In the genomic region with DNA sequence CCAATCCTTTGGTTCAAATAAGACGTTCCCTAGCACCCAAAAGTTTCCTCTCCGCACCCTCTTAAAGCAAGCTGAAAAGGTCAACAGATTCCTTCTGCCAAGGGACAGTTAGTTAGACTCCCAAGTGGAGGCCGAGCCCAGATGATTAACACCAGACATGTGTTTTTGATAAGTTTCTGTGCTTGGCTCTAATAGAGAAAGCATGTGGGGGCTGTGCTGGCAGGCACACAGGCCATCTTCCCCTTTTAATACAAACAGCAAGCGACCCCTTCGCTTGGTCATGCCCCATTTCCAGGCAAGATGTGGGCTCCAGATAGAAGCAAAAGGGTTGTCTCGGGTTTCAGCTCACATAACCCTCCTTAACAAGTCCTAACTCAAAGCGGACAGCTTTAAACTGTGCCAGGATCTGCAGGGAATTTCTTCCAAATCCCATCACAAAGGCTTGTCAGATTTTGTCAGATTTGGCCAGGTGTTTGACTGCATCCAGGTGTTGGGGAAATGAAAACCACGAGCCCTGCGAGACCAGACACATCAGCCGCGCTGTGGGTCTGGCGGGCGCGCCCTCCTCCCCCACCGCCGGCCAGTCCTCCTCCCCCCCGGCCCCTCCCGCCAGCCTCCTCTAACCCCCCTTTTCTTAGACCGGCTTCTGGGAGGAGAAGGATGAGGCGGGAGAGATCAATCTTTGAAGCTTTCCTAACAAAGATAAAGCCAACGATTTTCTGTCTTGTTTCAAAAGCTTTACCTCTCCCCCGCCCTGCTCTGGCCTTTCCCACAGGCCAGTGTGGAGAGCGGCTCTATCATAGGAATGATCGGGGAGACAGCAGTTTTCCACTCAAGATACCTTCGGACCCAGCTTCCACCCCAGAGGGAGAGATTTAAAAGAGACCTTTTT, we compare ENCODE assay signal across 1 cellular context.
A peak's percentile ranks its signal among the peaks of the same experiment; 100 is the strongest.
TF ChIP-seq lines count a peak whose summit lies in the region.

No MANE protein-coding gene starts in this region.

TF ChIP-seq in K562, 482 proteins besides CTCF, POLR2A, EP300 and RAD21 (continued from another document and continues in another):
- TF ChIP-seq ARID1B (IDR thresholded peaks at IDR 0.05) = peak; percentile 54
- TF ChIP-seq NR2F6 (CRISPR knock-in tag; IDR thresholded peaks at IDR 0.05) = peak; percentile 77; the same call in 1 of the 2 replicates
- peak; percentile 18; the same call in 1 of the 2 replicates for TF ChIP-seq CBFA2T2 (conservative IDR thresholded peaks at IDR 0.05)
- peak; percentile 40; the same call in 1 of the 2 replicates for TF ChIP-seq HOXB6 (CRISPR knock-in tag; IDR thresholded peaks at IDR 0.05; ENCODE audit: borderline replicate concordance)
- TF ChIP-seq HEY1 (CRISPR knock-in tag; IDR thresholded peaks at IDR 0.05; ENCODE audit: borderline replicate concordance) = 0 out of 2 replicates have a peak, but pooled peaks have one; percentile 28
- no peak for TF ChIP-seq ZNF311 (CRISPR knock-in tag; IDR thresholded peaks at IDR 0.05)
- TF ChIP-seq, protein P1, sequence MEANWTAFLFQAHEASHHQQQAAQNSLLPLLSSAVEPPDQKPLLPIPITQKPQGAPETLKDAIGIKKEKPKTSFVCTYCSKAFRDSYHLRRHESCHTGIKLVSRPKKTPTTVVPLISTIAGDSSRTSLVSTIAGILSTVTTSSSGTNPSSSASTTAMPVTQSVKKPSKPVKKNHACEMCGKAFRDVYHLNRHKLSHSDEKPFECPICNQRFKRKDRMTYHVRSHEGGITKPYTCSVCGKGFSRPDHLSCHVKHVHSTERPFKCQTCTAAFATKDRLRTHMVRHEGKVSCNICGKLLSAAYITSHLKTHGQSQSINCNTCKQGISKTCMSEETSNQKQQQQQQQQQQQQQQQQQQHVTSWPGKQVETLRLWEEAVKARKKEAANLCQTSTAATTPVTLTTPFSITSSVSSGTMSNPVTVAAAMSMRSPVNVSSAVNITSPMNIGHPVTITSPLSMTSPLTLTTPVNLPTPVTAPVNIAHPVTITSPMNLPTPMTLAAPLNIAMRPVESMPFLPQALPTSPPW (CRISPR knock-in tag; IDR thresholded peaks at IDR 0.05) = peak; percentile 99
- no peak for TF ChIP-seq YBX1 (IDR thresholded peaks at IDR 0.05)
- TF ChIP-seq ZNF347 (CRISPR knock-in tag; IDR thresholded peaks at IDR 0.05; ENCODE audit: low read depth) = no peak
- no peak for TF ChIP-seq MAFK (IDR thresholded peaks at IDR 0.05; ENCODE audit: low read length)
- 0 out of 2 replicates have a peak, but pooled peaks have one; percentile 7 for TF ChIP-seq BCOR (IDR thresholded peaks at IDR 0.05)
- no peak for TF ChIP-seq ZBTB1 (CRISPR knock-in tag; IDR thresholded peaks at IDR 0.05; ENCODE audit: borderline replicate concordance, low read depth)
- no peak for TF ChIP-seq ZNF174 (CRISPR knock-in tag; IDR thresholded peaks at IDR 0.05)
- TF ChIP-seq, protein P2, sequence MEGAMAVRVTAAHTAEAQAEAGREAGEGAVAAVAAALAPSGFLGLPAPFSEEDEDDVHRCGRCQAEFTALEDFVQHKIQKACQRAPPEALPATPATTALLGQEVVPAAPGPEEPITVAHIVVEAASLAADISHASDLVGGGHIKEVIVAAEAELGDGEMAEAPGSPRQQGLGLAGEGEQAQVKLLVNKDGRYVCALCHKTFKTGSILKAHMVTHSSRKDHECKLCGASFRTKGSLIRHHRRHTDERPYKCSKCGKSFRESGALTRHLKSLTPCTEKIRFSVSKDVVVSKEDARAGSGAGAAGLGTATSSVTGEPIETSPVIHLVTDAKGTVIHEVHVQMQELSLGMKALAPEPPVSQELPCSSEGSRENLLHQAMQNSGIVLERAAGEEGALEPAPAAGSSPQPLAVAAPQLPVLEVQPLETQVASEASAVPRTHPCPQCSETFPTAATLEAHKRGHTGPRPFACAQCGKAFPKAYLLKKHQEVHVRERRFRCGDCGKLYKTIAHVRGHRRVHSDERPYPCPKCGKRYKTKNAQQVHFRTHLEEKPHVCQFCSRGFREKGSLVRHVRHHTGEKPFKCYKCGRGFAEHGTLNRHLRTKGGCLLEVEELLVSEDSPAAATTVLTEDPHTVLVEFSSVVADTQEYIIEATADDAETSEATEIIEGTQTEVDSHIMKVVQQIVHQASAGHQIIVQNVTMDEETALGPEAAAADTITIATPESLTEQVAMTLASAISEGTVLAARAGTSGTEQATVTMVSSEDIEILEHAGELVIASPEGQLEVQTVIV (CRISPR knock-in tag; IDR thresholded peaks at IDR 0.05; ENCODE audit: borderline replicate concordance) = peak; percentile 14; the same call in 1 of the 2 replicates
- 0 out of 2 replicates have a peak, but pooled peaks have one; percentile 50 for TF ChIP-seq CXXC5 (CRISPR knock-in tag; IDR thresholded peaks at IDR 0.05)
- TF ChIP-seq HDAC3 (IDR thresholded peaks at IDR 0.05; ENCODE audit: borderline replicate concordance, partially characterized antibody) = peak; percentile 46
- no peak for TF ChIP-seq TFAM (CRISPR knock-in tag; conservative IDR thresholded peaks at IDR 0.05)
- no peak for TF ChIP-seq ZNF184 (CRISPR knock-in tag; IDR thresholded peaks at IDR 0.05)
- peak; percentile 84 for TF ChIP-seq ZEB2 (IDR thresholded peaks at IDR 0.05)
- TF ChIP-seq, protein P3, sequence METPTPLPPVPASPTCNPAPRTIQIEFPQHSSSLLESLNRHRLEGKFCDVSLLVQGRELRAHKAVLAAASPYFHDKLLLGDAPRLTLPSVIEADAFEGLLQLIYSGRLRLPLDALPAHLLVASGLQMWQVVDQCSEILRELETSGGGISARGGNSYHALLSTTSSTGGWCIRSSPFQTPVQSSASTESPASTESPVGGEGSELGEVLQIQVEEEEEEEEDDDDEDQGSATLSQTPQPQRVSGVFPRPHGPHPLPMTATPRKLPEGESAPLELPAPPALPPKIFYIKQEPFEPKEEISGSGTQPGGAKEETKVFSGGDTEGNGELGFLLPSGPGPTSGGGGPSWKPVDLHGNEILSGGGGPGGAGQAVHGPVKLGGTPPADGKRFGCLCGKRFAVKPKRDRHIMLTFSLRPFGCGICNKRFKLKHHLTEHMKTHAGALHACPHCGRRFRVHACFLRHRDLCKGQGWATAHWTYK (CRISPR knock-in tag; IDR thresholded peaks at IDR 0.05) = peak; percentile 87; the same call in 1 of the 2 replicates
- TF ChIP-seq TEAD1 (CRISPR knock-in tag; IDR thresholded peaks at IDR 0.05) = no peak
- no peak for TF ChIP-seq ETS2 (tag; IDR thresholded peaks at IDR 0.05; ENCODE audit: borderline replicate concordance, poor library complexity, severe bottlenecking)
- TF ChIP-seq NFATC3 (IDR thresholded peaks at IDR 0.05) = no peak
- TF ChIP-seq POLR2AphosphoS2 (IDR thresholded peaks at IDR 0.05; ENCODE audit: low read length) = peak; percentile 91
- TF ChIP-seq HMG20B (CRISPR knock-in tag; IDR thresholded peaks at IDR 0.05) = peak; percentile 0; the same call in 1 of the 2 replicates
- TF ChIP-seq, protein P4, sequence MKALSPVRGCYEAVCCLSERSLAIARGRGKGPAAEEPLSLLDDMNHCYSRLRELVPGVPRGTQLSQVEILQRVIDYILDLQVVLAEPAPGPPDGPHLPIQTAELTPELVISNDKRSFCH (CRISPR knock-in tag; IDR thresholded peaks at IDR 0.05) = no peak
- TF ChIP-seq, protein P4 (tag; IDR thresholded peaks at IDR 0.05) = peak; percentile 92
- no peak for TF ChIP-seq ZNF707 (CRISPR knock-in tag; conservative IDR thresholded peaks at IDR 0.05)
- TF ChIP-seq RNF2 (IDR thresholded peaks at IDR 0.05) = peak; percentile 82
- TF ChIP-seq, protein P5, sequence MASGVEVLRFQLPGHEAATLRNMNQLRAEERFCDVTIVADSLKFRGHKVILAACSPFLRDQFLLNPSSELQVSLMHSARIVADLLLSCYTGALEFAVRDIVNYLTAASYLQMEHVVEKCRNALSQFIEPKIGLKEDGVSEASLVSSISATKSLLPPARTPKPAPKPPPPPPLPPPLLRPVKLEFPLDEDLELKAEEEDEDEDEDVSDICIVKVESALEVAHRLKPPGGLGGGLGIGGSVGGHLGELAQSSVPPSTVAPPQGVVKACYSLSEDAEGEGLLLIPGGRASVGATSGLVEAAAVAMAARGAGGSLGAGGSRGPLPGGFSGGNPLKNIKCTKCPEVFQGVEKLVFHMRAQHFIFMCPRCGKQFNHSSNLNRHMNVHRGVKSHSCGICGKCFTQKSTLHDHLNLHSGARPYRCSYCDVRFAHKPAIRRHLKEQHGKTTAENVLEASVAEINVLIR (CRISPR knock-in tag; IDR thresholded peaks at IDR 0.05) = no peak
- peak; percentile 47; the same call in 1 of the 2 replicates for TF ChIP-seq BRD4 (IDR thresholded peaks at IDR 0.05)
- TF ChIP-seq MCM7 (IDR thresholded peaks at IDR 0.05) = no peak
- no peak for TF ChIP-seq NR4A1 (CRISPR knock-in tag; IDR thresholded peaks at IDR 0.05)
- TF ChIP-seq NR4A1 (tag; IDR thresholded peaks at IDR 0.05) = 0 out of 2 replicates have a peak, but pooled peaks have one; percentile 32
- no peak for TF ChIP-seq NR1H2 (CRISPR knock-in tag; IDR thresholded peaks at IDR 0.05)
- 0 out of 2 replicates have a peak, but pooled peaks have one; percentile 40 for TF ChIP-seq OTX1 (CRISPR knock-in tag; IDR thresholded peaks at IDR 0.05)
- TF ChIP-seq DDX20 (tag; IDR thresholded peaks at IDR 0.05; ENCODE audit: low read depth) = no peak
- TF ChIP-seq ZNF445 (CRISPR knock-in tag; IDR thresholded peaks at IDR 0.05; ENCODE audit: low read depth) = peak; percentile 49; the same call in 1 of the 2 replicates
- TF ChIP-seq SOX6 (IDR thresholded peaks at IDR 0.05) = peak; percentile 27; the same call in 1 of the 2 replicates
- peak; percentile 63; the same call in 1 of the 2 replicates for TF ChIP-seq HDAC2 (IDR thresholded peaks at IDR 0.05)
- TF ChIP-seq CBX3 (IDR thresholded peaks at IDR 0.05; ENCODE audit: borderline replicate concordance in 1 of 2, low read length in 2 of 2) = no peak
- peak in 1 of 2 experiments; percentile 50; a peak in 2 of 4 replicates for TF ChIP-seq TBL1XR1 (IDR thresholded peaks at IDR 0.05; ENCODE audit: low read length in 2 of 2)
- TF ChIP-seq ZNF41 (CRISPR knock-in tag; conservative IDR thresholded peaks at IDR 0.05) = no peak
- peak; percentile 73 for TF ChIP-seq DACH1 (IDR thresholded peaks at IDR 0.05; ENCODE audit: partially characterized antibody)
- 0 out of 2 replicates have a peak, but pooled peaks have one; percentile 49 for TF ChIP-seq ZNF696 (CRISPR knock-in tag; conservative IDR thresholded peaks at IDR 0.05)
- 0 out of 2 replicates have a peak, but pooled peaks have one; percentile 44 for TF ChIP-seq POLR2G (IDR thresholded peaks at IDR 0.05; ENCODE audit: low read depth, low read length)
- TF ChIP-seq BMI1 (IDR thresholded peaks at IDR 0.05; ENCODE audit: low read length) = no peak
- TF ChIP-seq CAMTA2 (CRISPR knock-in tag; conservative IDR thresholded peaks at IDR 0.05) = 0 out of 2 replicates have a peak, but pooled peaks have one; percentile 77
- TF ChIP-seq, protein P6, sequence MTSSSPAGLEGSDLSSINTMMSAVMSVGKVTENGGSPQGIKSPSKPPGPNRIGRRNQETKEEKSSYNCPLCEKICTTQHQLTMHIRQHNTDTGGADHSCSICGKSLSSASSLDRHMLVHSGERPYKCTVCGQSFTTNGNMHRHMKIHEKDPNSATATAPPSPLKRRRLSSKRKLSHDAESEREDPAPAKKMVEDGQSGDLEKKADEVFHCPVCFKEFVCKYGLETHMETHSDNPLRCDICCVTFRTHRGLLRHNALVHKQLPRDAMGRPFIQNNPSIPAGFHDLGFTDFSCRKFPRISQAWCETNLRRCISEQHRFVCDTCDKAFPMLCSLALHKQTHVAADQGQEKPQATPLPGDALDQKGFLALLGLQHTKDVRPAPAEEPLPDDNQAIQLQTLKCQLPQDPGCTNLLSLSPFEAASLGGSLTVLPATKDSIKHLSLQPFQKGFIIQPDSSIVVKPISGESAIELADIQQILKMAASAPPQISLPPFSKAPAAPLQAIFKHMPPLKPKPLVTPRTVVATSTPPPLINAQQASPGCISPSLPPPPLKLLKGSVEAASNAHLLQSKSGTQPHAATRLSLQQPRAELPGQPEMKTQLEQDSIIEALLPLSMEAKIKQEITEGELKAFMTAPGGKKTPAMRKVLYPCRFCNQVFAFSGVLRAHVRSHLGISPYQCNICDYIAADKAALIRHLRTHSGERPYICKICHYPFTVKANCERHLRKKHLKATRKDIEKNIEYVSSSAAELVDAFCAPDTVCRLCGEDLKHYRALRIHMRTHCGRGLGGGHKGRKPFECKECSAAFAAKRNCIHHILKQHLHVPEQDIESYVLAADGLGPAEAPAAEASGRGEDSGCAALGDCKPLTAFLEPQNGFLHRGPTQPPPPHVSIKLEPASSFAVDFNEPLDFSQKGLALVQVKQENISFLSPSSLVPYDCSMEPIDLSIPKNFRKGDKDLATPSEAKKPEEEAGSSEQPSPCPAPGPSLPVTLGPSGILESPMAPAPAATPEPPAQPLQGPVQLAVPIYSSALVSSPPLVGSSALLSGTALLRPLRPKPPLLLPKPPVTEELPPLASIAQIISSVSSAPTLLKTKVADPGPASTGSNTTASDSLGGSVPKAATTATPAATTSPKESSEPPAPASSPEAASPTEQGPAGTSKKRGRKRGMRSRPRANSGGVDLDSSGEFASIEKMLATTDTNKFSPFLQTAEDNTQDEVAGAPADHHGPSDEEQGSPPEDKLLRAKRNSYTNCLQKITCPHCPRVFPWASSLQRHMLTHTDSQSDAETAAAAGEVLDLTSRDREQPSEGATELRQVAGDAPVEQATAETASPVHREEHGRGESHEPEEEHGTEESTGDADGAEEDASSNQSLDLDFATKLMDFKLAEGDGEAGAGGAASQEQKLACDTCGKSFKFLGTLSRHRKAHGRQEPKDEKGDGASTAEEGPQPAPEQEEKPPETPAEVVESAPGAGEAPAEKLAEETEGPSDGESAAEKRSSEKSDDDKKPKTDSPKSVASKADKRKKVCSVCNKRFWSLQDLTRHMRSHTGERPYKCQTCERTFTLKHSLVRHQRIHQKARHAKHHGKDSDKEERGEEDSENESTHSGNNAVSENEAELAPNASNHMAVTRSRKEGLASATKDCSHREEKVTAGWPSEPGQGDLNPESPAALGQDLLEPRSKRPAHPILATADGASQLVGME (CRISPR knock-in tag; IDR thresholded peaks at IDR 0.05) = peak; percentile 52; the same call in 1 of the 2 replicates
- TF ChIP-seq, protein P7, sequence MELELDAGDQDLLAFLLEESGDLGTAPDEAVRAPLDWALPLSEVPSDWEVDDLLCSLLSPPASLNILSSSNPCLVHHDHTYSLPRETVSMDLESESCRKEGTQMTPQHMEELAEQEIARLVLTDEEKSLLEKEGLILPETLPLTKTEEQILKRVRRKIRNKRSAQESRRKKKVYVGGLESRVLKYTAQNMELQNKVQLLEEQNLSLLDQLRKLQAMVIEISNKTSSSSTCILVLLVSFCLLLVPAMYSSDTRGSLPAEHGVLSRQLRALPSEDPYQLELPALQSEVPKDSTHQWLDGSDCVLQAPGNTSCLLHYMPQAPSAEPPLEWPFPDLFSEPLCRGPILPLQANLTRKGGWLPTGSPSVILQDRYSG (tag; conservative IDR thresholded peaks at IDR 0.05; ENCODE audit: low read depth) = 0 out of 2 replicates have a peak, but pooled peaks have one; percentile 26
- no peak for TF ChIP-seq PYGO2 (tag; IDR thresholded peaks at IDR 0.05)
- no peak for TF ChIP-seq KLF13 (tag; IDR thresholded peaks at IDR 0.05; ENCODE audit: borderline replicate concordance, low read depth)
- TF ChIP-seq YY1 (IDR thresholded peaks at IDR 0.05; ENCODE audit: borderline replicate concordance in 1 of 3, control insufficient read depth in 1 of 3, extremely low read depth in 1 of 3, insufficient read depth in 3 of 3, insufficient read length in 1 of 3, insufficient replicate concordance in 2 of 3, low read depth in 1 of 3, low read length in 2 of 3) = peak in 1 of 3 experiments; percentile 32
